7 cellular contexts compared by ENCODE assay signal in the genomic region with DNA sequence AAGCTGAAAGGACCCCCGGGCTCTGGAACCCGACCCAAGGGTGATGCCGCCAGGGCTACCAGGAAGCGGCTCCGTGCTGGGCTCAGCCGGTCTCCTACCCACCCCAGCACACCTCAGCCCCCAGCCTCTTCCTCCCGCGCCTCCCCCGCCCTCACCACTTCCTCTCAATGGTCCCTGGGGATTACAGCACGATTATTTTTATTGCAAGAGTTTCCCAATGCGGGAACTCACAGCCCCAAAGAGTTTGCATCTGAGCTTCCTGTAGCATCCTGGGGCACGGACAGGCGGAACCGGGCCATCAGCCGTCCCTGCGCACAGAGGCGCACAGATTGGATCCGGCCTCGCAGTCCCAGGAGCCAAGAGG. TPM values are rescaled to one million over a fixed set of nuclear protein-coding genes. Genes with fewer than 3 reads are reported as not detected.
DNase-seq lines count a peak whose midpoint lies in the region; ATAC-seq, FAIRE-seq and TF ChIP-seq lines count a peak whose summit lies in the region.

No MANE protein-coding gene starts in this region.

- no peak overlapping the region for H2AFZ ChIP-seq in endothelial cell of umbilical vein (ENCODE audit: low read depth, low read length)

- ATAC-seq in HG03354 (IDR thresholded peaks at IDR 0.05; ENCODE audit: poor library complexity, severe bottlenecking, unreplicated experiment) (no peak), HG02588 (IDR thresholded peaks at IDR 0.05; ENCODE audit: unreplicated experiment) (no peak)

- H3K36me3 ChIP-seq in NT2/D1 (ENCODE audit: insufficient read depth, insufficient read length, low read length): peaks cover 12% of the 10 kb centered on the region
- H3K36me3 ChIP-seq in endothelial cell of umbilical vein (ENCODE audit: control insufficient read depth in 2 of 2, extremely low read depth in 1 of 2, insufficient read depth in 2 of 2, low read length in 2 of 2): no peaks in the 10 kb centered on the region
- H3K36me3 ChIP-seq in skeletal muscle satellite cell (ENCODE audit: insufficient read depth, low read length): no peaks in the 10 kb centered on the region
- H3K36me3 ChIP-seq in sigmoid colon: no peaks in the 10 kb centered on the region

- 3 to 4% methylated on average over 19 of the region's 19 CpGs for WGBS in sigmoid colon, 2 donors

- H3K9ac ChIP-seq in NT2/D1 (ENCODE audit: insufficient read length, low read depth): peak overlapping the region; percentile 81
- no peak overlapping the region for H3K9ac ChIP-seq in endothelial cell of umbilical vein (replicated peaks; ENCODE audit: extremely low read depth, insufficient read depth, low read length)
- peak overlapping the region; percentile 83 for H3K9ac ChIP-seq in skeletal muscle satellite cell (ENCODE audit: low read depth, low read length)

- CTCF ChIA-PET in endothelial cell of umbilical vein (lab: Charles Lee): interaction anchor here (1.4 to 3.4 kb wide), 6 partner anchors 39 to 419 kb away, joined by 4 to 62 read pairs (median 20); a partner anchor contains a TSS

- H3K27me3 ChIP-seq in NT2/D1 (ENCODE audit: insufficient read depth, insufficient read length) (peaks cover 71% of the 10 kb centered on the region), endothelial cell of umbilical vein (ENCODE audit: control insufficient read depth in 2 of 2, insufficient read depth in 2 of 2, low read length in 2 of 2) (peaks cover 7 to 13% of the 10 kb centered on the region in 2 experiments), skeletal muscle satellite cell (ENCODE audit: control insufficient read depth, insufficient read depth, low read length) (peaks cover 15% of the 10 kb centered on the region), sigmoid colon (peaks cover 10 to 75% (median 42%) of the 10 kb centered on the region in 3 donors)

- H4K20me1 ChIP-seq in endothelial cell of umbilical vein (replicated peaks; ENCODE audit: control insufficient read depth, extremely low read depth, insufficient read depth, low read length): no peaks in the 10 kb centered on the region

- TF ChIP-seq POLR2A in GM19099 (IDR thresholded peaks at IDR 0.05; ENCODE audit: extremely low read depth, insufficient read length, low read depth): peak; percentile 78
- TF ChIP-seq POLR2A in endothelial cell of umbilical vein (IDR thresholded peaks at IDR 0.05; ENCODE audit: low read depth, low read length): no peak
- TF ChIP-seq POLR2A in sigmoid colon (IDR thresholded peaks at IDR 0.05): no peak

- no peaks in the 10 kb centered on the region for H3K79me2 ChIP-seq in endothelial cell of umbilical vein (ENCODE audit: control insufficient read depth, insufficient read depth, low read length)

- TF ChIP-seq EP300 in sigmoid colon (IDR thresholded peaks at IDR 0.05): no peak

- TF ChIP-seq CTCF in endothelial cell of umbilical vein (IDR thresholded peaks at IDR 0.05; ENCODE audit: extremely low read depth in 1 of 2, insufficient read depth in 1 of 2, low read depth in 1 of 2, low read length in 2 of 2) (no peak), sigmoid colon (IDR thresholded peaks at IDR 0.05) (no peak)

- no peak for DNase-seq in NT2/D1 (ENCODE audit: low read depth, low spot score)
- no peak for DNase-seq in endothelial cell of umbilical vein (ENCODE audit: low read depth, low spot score)
- no peak for DNase-seq in sigmoid colon

- H3K4me3 ChIP-seq in NT2/D1 (ENCODE audit: insufficient read length, low read depth) (peak overlapping the region; percentile 34), endothelial cell of umbilical vein (replicated peaks in 1 of 3; ENCODE audit: insufficient read depth in 1 of 3, low read depth in 1 of 3, low read length in 3 of 3) (no peak overlapping the region), skeletal muscle satellite cell (ENCODE audit: low read length) (peak overlapping the region; percentile 66), sigmoid colon (peak overlapping the region in 2 of 4 donors; percentile 52 to 65)

- peak; percentile 21 for FAIRE-seq in endothelial cell of umbilical vein (lab: Jason Lieb, UNC)

- POLR2A ChIA-PET in endothelial cell of umbilical vein (lab: Charles Lee): no interaction called here

- dilution Hi-C loops in endothelial cell of umbilical vein (cut with MboI; ENCODE audit: extremely low pct_ligation_motif_present, low sequenced_read_pairs): loop anchor here (25.0 kb wide), 1 partner anchor 206 kb away; no protein-coding TSS in a partner anchor

- H3K27ac ChIP-seq in endothelial cell of umbilical vein (ENCODE audit: insufficient read depth, low read depth, low read length): no peak overlapping the region
- no peak overlapping the region for H3K27ac ChIP-seq in sigmoid colon

- H3K9me3 ChIP-seq in NT2/D1 (ENCODE audit: insufficient read depth, low read length) (no peaks in the 10 kb centered on the region), endothelial cell of umbilical vein (replicated peaks; ENCODE audit: control insufficient read depth, insufficient read depth, low read length) (no peaks in the 10 kb centered on the region), skeletal muscle satellite cell (replicated peaks; ENCODE audit: low read length) (no peaks in the 10 kb centered on the region), sigmoid colon (no peaks in the 10 kb centered on the region)

- BruUV-seq in endothelial cell of umbilical vein (replicated peaks; lab: Mats Ljungman, UMichigan): no TSS peak

- no peaks in the 10 kb centered on the region for H3K9me1 ChIP-seq in endothelial cell of umbilical vein (replicated peaks; ENCODE audit: control insufficient read depth, extremely low read depth, insufficient read depth, low read length)

- intact Hi-C loops in endothelial cell of umbilical vein (cut with micrococcal nuclease): loop anchor here (10.0 kb wide), 1 partner anchor 416 kb away; no protein-coding TSS in a partner anchor
- intact Hi-C loops in sigmoid colon (cut with DNase I): loop anchor here (5.0 kb wide), 2 partner anchors 114 to 129 kb away; a partner anchor contains a TSS

- H3K4me1 ChIP-seq in NT2/D1 (ENCODE audit: insufficient read depth, insufficient read length) (peaks cover 38% of the 10 kb centered on the region), endothelial cell of umbilical vein (ENCODE audit: control insufficient read depth, extremely low read depth, insufficient read depth, low read length) (peaks cover 31% of the 10 kb centered on the region), skeletal muscle satellite cell (ENCODE audit: control insufficient read depth, insufficient read depth, low read length) (peaks cover 65% of the 10 kb centered on the region), sigmoid colon (peaks cover 0 to 35% (median 24%) of the 10 kb centered on the region in 4 donors)

- H3K4me2 ChIP-seq in endothelial cell of umbilical vein (ENCODE audit: insufficient read depth, low read length): no peak overlapping the region
- peak overlapping the region; percentile 87 for H3K4me2 ChIP-seq in skeletal muscle satellite cell (ENCODE audit: low read length)

TF ChIP-seq in endothelial cell of umbilical vein, 7 proteins besides CTCF, POLR2A, EP300 and RAD21:
- TF ChIP-seq MYC (IDR thresholded peaks at IDR 0.05; ENCODE audit: low read depth, low read length): no peak

RNA-seq across cellular contexts. Expression of a gene that starts 8.7 kb away (rescaled TPM):
- total RNA-seq in endothelial cell of umbilical vein: 46.4 and 50.6 TPM in 2 replicates
- 27.0 and 27.7 TPM in 2 replicates for polyA plus RNA-seq in endothelial cell of umbilical vein
- polyA plus RNA-seq in endothelial cell of umbilical vein (2011; cell fraction: cytosol; rRNA removed): 22.2 and 31.4 TPM in 2 replicates
- polyA plus RNA-seq in endothelial cell of umbilical vein (2011; cell fraction: nucleus; rRNA removed): 12.9 and 19.4 TPM in 2 replicates
- polyA plus RNA-seq in endothelial cell of umbilical vein (2012): 22.1 and 31.0 TPM in 2 replicates
- polyA minus RNA-seq in endothelial cell of umbilical vein: 5.8 and 7.4 TPM in 2 replicates
- polyA minus RNA-seq in endothelial cell of umbilical vein (2011; cell fraction: cytosol; rRNA and poly(A)+ RNA removed): 43.1 TPM
- 2.3 and 5.7 TPM in 2 replicates for polyA minus RNA-seq in endothelial cell of umbilical vein (2011; cell fraction: nucleus; rRNA and poly(A)+ RNA removed)
- 18.1 and 25.6 TPM in 2 replicates for total RNA-seq in skeletal muscle satellite cell (2012; rRNA removed)
- 10 to 100 TPM; 18.3 to 38.8 (median 22.0) TPM for total RNA-seq in sigmoid colon
- 10 to 100 TPM in 2 of 3 donors, 1 to 10 TPM in 1; 9.7 to 31.9 (median 15.0) TPM for polyA plus RNA-seq in sigmoid colon

RNA-seq across cellular contexts. Expression of a gene that starts 10.4 kb away (rescaled TPM):
- total RNA-seq in endothelial cell of umbilical vein: 0.65 and 0.91 TPM in 2 replicates
- polyA plus RNA-seq in endothelial cell of umbilical vein: 0.39 and 0.59 TPM in 2 replicates
- 0.26 and 0.87 TPM in 2 replicates for polyA plus RNA-seq in endothelial cell of umbilical vein (2011; cell fraction: cytosol; rRNA removed)
- polyA plus RNA-seq in endothelial cell of umbilical vein (2011; cell fraction: nucleus; rRNA removed): 0.30 and 0.48 TPM in 2 replicates
- polyA plus RNA-seq in endothelial cell of umbilical vein (2012): 0.94 and 1.9 TPM in 2 replicates
- polyA minus RNA-seq in endothelial cell of umbilical vein: 0.19 TPM in 1 of 2 replicates, not detected in the other
- polyA minus RNA-seq in endothelial cell of umbilical vein (2011; cell fraction: cytosol; rRNA and poly(A)+ RNA removed): 0.72 TPM
- polyA minus RNA-seq in endothelial cell of umbilical vein (2011; cell fraction: nucleus; rRNA and poly(A)+ RNA removed): 0.58 TPM in 1 of 2 replicates, not detected in the other
- 1.7 TPM in 1 of 2 replicates, not detected in the other for total RNA-seq in skeletal muscle satellite cell (2012; rRNA removed)
- total RNA-seq in sigmoid colon: 10 to 100 TPM; 14.7 to 82.0 (median 48.5) TPM
- polyA plus RNA-seq in sigmoid colon: 100 to 1,000 TPM in 1 of 3 donors, 10 to 100 TPM in 2; 21.0 to 103 (median 60.5) TPM

RNA-seq across cellular contexts. Expression of a gene that starts 57.6 kb away (rescaled TPM):
- total RNA-seq in endothelial cell of umbilical vein (406 and 415 TPM in 2 replicates), sigmoid colon (100 to 1,000 TPM; 158 to 208 (median 188) TPM)
- polyA plus RNA-seq in endothelial cell of umbilical vein (313 and 342 TPM in 2 replicates), sigmoid colon (100 to 1,000 TPM in 1 of 3 donors, 10 to 100 TPM in 2; 49.7 to 146 (median 59.5) TPM)
- polyA plus RNA-seq in endothelial cell of umbilical vein (2011; cell fraction: cytosol; rRNA removed): 289 and 309 TPM in 2 replicates
- 194 and 204 TPM in 2 replicates for polyA plus RNA-seq in endothelial cell of umbilical vein (2011; cell fraction: nucleus; rRNA removed)
- polyA plus RNA-seq in endothelial cell of umbilical vein (2012): 314 and 368 TPM in 2 replicates
- 267 and 299 TPM in 2 replicates for polyA minus RNA-seq in endothelial cell of umbilical vein
- 103 TPM for polyA minus RNA-seq in endothelial cell of umbilical vein (2011; cell fraction: cytosol; rRNA and poly(A)+ RNA removed)
- 77.5 and 96.0 TPM in 2 replicates for polyA minus RNA-seq in endothelial cell of umbilical vein (2011; cell fraction: nucleus; rRNA and poly(A)+ RNA removed)
- total RNA-seq in skeletal muscle satellite cell (2012; rRNA removed): 97.6 and 155 TPM in 2 replicates

Comparison
In these comparisons a context has a peak if more than half of its experiments do, and no peak if none do; other contexts are left out.
1. H3K4me3 ChIP-seq: peak in NT2/D1 (single experiment) and skeletal muscle satellite cell (single experiment); none in endothelial cell of umbilical vein (0 of 3).